Comparison of ENCODE assay signal across 10 cellular contexts in genomic region chr12:13198240-13198639, GRCh38. TPM values are rescaled to one million over a fixed set of nuclear protein-coding genes. Genes with fewer than 3 reads are reported as not detected.
DNase-seq lines count a peak whose midpoint lies in the region; ATAC-seq, FAIRE-seq and TF ChIP-seq lines count a peak whose summit lies in the region.
"Had no signal": no experiment of that assay in that cellular context is flagged by ENCODE, and none has a peak within 500 bp of the region (broad histone marks: within the 10 kb centered on the region; RNA-seq: fewer than 3 reads in every experiment).

No MANE protein-coding gene starts in this region.

- DNase-seq in activated naive CD8-positive, alpha-beta T cell treated with anti-CD3 and anti-CD28 coated beads for 36 hours, result no peak
- no peak for DNase-seq in urothelium cell line (ENCODE audit: low spot score)
- no peak for DNase-seq in H54 (ENCODE audit: insufficient read length, low spot score)
- no peak for DNase-seq in NCI-H526 (lab: John Stamatoyannopoulos, UW)
- DNase-seq: NCI-H69 had no signal

- no peak for TF ChIP-seq POLR2A in H54 (IDR thresholded peaks at IDR 0.05; ENCODE audit: low read depth, low read length)

- H3K27me3 ChIP-seq in muscle layer of colon (ENCODE audit: control insufficient read depth in 1 of 2, insufficient read depth in 2 of 2, low read length in 2 of 2), result no peaks in the 10 kb centered on the region

- H3K9ac ChIP-seq in muscle layer of colon (ENCODE audit: low read length), result no peak overlapping the region
- H3K9ac ChIP-seq: KMS-11 had no signal

- no peak for ATAC-seq in HG02981 (IDR thresholded peaks at IDR 0.05; ENCODE audit: unreplicated experiment)

- H3K9me3 Mint-ChIP-seq in activated naive CD8-positive, alpha-beta T cell (ENCODE audit: low read depth), result no peaks in the 10 kb centered on the region
- no peaks in the 10 kb centered on the region for H3K9me3 Mint-ChIP-seq in activated naive CD8-positive, alpha-beta T cell treated with anti-CD3 and anti-CD28 coated beads for 36 hours
- H3K9me3 Mint-ChIP-seq in dendritic cell treated with granulocyte-macrophage colony-stimulating factor and Interleukin-4, amounts not matched to agents 40 ng/mL and 50 ng/mL, for 4 days, result no peaks in the 10 kb centered on the region

- peaks cover 35% of the 10 kb centered on the region for H3K4me1 Mint-ChIP-seq in activated naive CD8-positive, alpha-beta T cell (ENCODE audit: low read depth)
- peaks cover 30% of the 10 kb centered on the region for H3K4me1 Mint-ChIP-seq in activated naive CD8-positive, alpha-beta T cell treated with anti-CD3 and anti-CD28 coated beads for 36 hours
- H3K4me1 Mint-ChIP-seq in dendritic cell treated with granulocyte-macrophage colony-stimulating factor and Interleukin-4, amounts not matched to agents 40 ng/mL and 50 ng/mL, for 4 days (ENCODE audit: low read depth), result peaks cover 84% of the 10 kb centered on the region

- peak overlapping the region in 1 of 2 donors; percentile 69 for H3K4me3 ChIP-seq in muscle layer of colon (ENCODE audit: low read depth in 1 of 2, low read length in 2 of 2)

- no peaks in the 10 kb centered on the region for H3K36me3 Mint-ChIP-seq in activated naive CD8-positive, alpha-beta T cell
- H3K36me3 Mint-ChIP-seq in activated naive CD8-positive, alpha-beta T cell treated with anti-CD3 and anti-CD28 coated beads for 36 hours, result no peaks in the 10 kb centered on the region
- peaks cover 33% of the 10 kb centered on the region for H3K36me3 Mint-ChIP-seq in dendritic cell treated with granulocyte-macrophage colony-stimulating factor and Interleukin-4, amounts not matched to agents 40 ng/mL and 50 ng/mL, for 4 days (ENCODE audit: low read depth)

- intact Hi-C loops in dendritic cell treated with granulocyte-macrophage colony-stimulating factor and Interleukin-4, amounts not matched to agents 40 ng/mL and 50 ng/mL, for 4 days (cut with micrococcal nuclease), result loop anchor here (1.0 kb wide), 1 partner anchor 10 kb away; no protein-coding TSS in a partner anchor

- peak overlapping the region; percentile 48 for H3K27ac ChIP-seq in muscle layer of colon (ENCODE audit: low read depth, low read length)
- H3K27ac ChIP-seq: KMS-11 had no signal

- peak overlapping the region; percentile 22 for H3K27ac Mint-ChIP-seq in activated naive CD8-positive, alpha-beta T cell
- H3K27ac Mint-ChIP-seq in activated naive CD8-positive, alpha-beta T cell treated with anti-CD3 and anti-CD28 coated beads for 36 hours, result no peak overlapping the region
- peak overlapping the region; percentile 86 for H3K27ac Mint-ChIP-seq in dendritic cell treated with granulocyte-macrophage colony-stimulating factor and Interleukin-4, amounts not matched to agents 40 ng/mL and 50 ng/mL, for 4 days

- H3K4me1 ChIP-seq in muscle layer of colon (ENCODE audit: insufficient read depth, low read length), result peaks cover 40% of the 10 kb centered on the region

- FAIRE-seq in urothelium cell line (lab: Jason Lieb, UNC) (peak; percentile 55), H54 (lab: Jason Lieb, UNC) (no peak)

- H3K36me3 ChIP-seq in muscle layer of colon (ENCODE audit: insufficient read depth, low read length), result no peaks in the 10 kb centered on the region

- no peaks in the 10 kb centered on the region for H3K9me3 ChIP-seq in muscle layer of colon (ENCODE audit: low read length)

- peaks cover 1% of the 10 kb centered on the region for H3K27me3 Mint-ChIP-seq in activated naive CD8-positive, alpha-beta T cell
- H3K27me3 Mint-ChIP-seq in activated naive CD8-positive, alpha-beta T cell treated with anti-CD3 and anti-CD28 coated beads for 36 hours, result peaks cover 12% of the 10 kb centered on the region
- peaks cover 3% of the 10 kb centered on the region for H3K27me3 Mint-ChIP-seq in dendritic cell treated with granulocyte-macrophage colony-stimulating factor and Interleukin-4, amounts not matched to agents 40 ng/mL and 50 ng/mL, for 4 days

- H3K4me3 Mint-ChIP-seq in activated naive CD8-positive, alpha-beta T cell, result peak overlapping the region; percentile 86
- no peak overlapping the region for H3K4me3 Mint-ChIP-seq in activated naive CD8-positive, alpha-beta T cell treated with anti-CD3 and anti-CD28 coated beads for 36 hours
- H3K4me3 Mint-ChIP-seq in dendritic cell treated with granulocyte-macrophage colony-stimulating factor and Interleukin-4, amounts not matched to agents 40 ng/mL and 50 ng/mL, for 4 days, result peak overlapping the region; percentile 78

RNA-seq across cellular contexts. Expression of gene EMP1, which starts 1.7 kb away (rescaled TPM):
- 1 to 10 TPM; 3.2 to 4.4 TPM for total RNA-seq in activated naive CD8-positive, alpha-beta T cell treated with anti-CD3 and anti-CD28 coated beads for 36 hours
